Comparison of ENCODE assay signal across 1 cellular context in genomic region chr7:135768990-135769389, GRCh38.
TF ChIP-seq lines count a peak whose summit lies in the region.

No MANE protein-coding gene starts in this region.

TF ChIP-seq in WTC11, 78 proteins besides CTCF, POLR2A, EP300 and RAD21 (continued from another document):
- TF ChIP-seq, protein P1, sequence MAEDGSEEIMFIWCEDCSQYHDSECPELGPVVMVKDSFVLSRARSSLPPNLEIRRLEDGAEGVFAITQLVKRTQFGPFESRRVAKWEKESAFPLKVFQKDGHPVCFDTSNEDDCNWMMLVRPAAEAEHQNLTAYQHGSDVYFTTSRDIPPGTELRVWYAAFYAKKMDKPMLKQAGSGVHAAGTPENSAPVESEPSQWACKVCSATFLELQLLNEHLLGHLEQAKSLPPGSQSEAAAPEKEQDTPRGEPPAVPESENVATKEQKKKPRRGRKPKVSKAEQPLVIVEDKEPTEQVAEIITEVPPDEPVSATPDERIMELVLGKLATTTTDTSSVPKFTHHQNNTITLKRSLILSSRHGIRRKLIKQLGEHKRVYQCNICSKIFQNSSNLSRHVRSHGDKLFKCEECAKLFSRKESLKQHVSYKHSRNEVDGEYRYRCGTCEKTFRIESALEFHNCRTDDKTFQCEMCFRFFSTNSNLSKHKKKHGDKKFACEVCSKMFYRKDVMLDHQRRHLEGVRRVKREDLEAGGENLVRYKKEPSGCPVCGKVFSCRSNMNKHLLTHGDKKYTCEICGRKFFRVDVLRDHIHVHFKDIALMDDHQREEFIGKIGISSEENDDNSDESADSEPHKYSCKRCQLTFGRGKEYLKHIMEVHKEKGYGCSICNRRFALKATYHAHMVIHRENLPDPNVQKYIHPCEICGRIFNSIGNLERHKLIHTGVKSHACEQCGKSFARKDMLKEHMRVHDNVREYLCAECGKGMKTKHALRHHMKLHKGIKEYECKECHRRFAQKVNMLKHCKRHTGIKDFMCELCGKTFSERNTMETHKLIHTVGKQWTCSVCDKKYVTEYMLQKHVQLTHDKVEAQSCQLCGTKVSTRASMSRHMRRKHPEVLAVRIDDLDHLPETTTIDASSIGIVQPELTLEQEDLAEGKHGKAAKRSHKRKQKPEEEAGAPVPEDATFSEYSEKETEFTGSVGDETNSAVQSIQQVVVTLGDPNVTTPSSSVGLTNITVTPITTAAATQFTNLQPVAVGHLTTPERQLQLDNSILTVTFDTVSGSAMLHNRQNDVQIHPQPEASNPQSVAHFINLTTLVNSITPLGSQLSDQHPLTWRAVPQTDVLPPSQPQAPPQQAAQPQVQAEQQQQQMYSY (CRISPR knock-in tag; IDR thresholded peaks at IDR 0.05) = no peak
